ENCODE assay signal across 21 cellular contexts in the genomic region with DNA sequence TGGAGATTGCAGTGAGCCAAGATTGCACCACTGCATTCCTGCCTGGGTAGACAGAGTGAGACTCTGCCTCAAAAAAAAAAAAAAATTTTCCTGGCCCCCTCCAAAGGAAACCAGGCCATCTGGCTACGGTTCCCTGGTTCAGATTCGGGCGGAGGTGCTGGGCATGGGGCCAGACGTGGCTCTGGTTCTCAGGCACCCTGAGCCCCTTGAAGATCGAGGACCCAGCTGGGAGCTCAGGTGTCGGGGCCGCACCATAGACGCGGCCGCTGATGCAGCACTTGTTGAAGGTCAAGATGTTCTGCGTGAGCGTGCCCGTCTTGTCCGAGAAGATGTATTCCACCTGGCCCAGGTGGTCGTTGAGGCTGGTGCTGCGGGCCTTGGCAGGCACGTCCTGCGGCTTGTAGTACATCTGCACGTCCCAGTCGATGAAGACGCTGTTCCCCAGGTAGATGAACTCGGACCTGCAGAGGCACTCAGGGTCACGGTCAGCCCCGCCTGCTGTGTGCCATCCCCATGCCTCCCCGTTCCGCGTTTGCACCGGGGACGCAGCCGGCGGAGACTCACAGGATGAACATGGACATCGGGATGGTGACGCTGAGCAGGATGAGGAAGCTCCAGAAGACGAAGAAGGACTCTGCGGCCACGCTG. TPM values are rescaled to one million over a fixed set of nuclear protein-coding genes. Genes with fewer than 3 reads are reported as not detected.
"Had no signal": no experiment of that assay in that cellular context is flagged by ENCODE, and none has a peak within 500 bp of the region (broad histone marks: within the 10 kb centered on the region; RNA-seq: fewer than 3 reads in every experiment).

No MANE protein-coding gene starts in this region.

- H3K27me3 ChIP-seq: cardiac muscle cell had no signal

- H2AFZ ChIP-seq: parathyroid adenoma had no signal

- H3K9ac ChIP-seq: parathyroid adenoma had no signal

- DNase-seq: activated CD4-positive, alpha-beta T cell treated with anti-CD3 and anti-CD28 coated beads for 36 hours; activated CD4-positive, alpha-beta T cell treated with anti-CD3 and anti-CD28 coated beads, Interleukin-2, amount 50 U/mL, for 48 hours; activated naive CD8-positive, alpha-beta T cell treated with anti-CD3 and anti-CD28 coated beads for 36 hours; activated T-cell treated with anti-CD3 and anti-CD28 coated beads for 4 hours; amniotic stem cell; dermis blood vessel endothelial cell; effector memory CD4-positive, alpha-beta T cell; heart left ventricle; kidney glomerular epithelial cell; mesendoderm; natural killer cell; sigmoid colon; stimulated activated naive CD4-positive, alpha-beta T cell had no signal

- ATAC-seq: activated CD4-positive, alpha-beta T cell treated with anti-CD3 and anti-CD28 coated beads for 36 hours; gastroesophageal sphincter; heart left ventricle; natural killer cell had no signal

- H3K36me3 Mint-ChIP-seq: activated naive CD8-positive, alpha-beta T cell treated with anti-CD3 and anti-CD28 coated beads for 36 hours; natural killer cell had no signal

- H3K4me3 ChIP-seq: cardiac muscle cell, esophagus muscularis mucosa, gastroesophageal sphincter, heart left ventricle, sigmoid colon had no signal

- H3K4me1 ChIP-seq: parathyroid adenoma had no signal

- H3K36me3 ChIP-seq: cardiac muscle cell, esophagus muscularis mucosa, gastroesophageal sphincter, heart left ventricle, sigmoid colon had no signal

- H3K9me3 ChIP-seq: esophagus muscularis mucosa, gastroesophageal sphincter, heart left ventricle, sigmoid colon had no signal

- H3K4me1 Mint-ChIP-seq: activated naive CD8-positive, alpha-beta T cell treated with anti-CD3 and anti-CD28 coated beads for 36 hours had no signal

- H3K27ac Mint-ChIP-seq: activated CD4-positive, alpha-beta T cell treated with anti-CD3 and anti-CD28 coated beads for 36 hours; activated naive CD8-positive, alpha-beta T cell treated with anti-CD3 and anti-CD28 coated beads for 36 hours; natural killer cell; T-helper 2 cell treated with Interferon-gamma antibody and Interleukin-4, amounts not matched to agents 5 μg/mL and 100 μg/mL, for 36 hours had no signal

- H3K4me3 Mint-ChIP-seq: activated CD4-positive, alpha-beta T cell treated with anti-CD3 and anti-CD28 coated beads for 36 hours; activated naive CD8-positive, alpha-beta T cell treated with anti-CD3 and anti-CD28 coated beads for 36 hours; natural killer cell; T-helper 2 cell treated with Interferon-gamma antibody and Interleukin-4, amounts not matched to agents 5 μg/mL and 100 μg/mL, for 36 hours had no signal

- H3K9me3 Mint-ChIP-seq: activated naive CD8-positive, alpha-beta T cell treated with anti-CD3 and anti-CD28 coated beads for 36 hours; natural killer cell; T-helper 2 cell treated with Interferon-gamma antibody and Interleukin-4, amounts not matched to agents 5 μg/mL and 100 μg/mL, for 36 hours had no signal

- H3K27ac ChIP-seq: cardiac muscle cell, esophagus muscularis mucosa, gastroesophageal sphincter, heart left ventricle, parathyroid adenoma, sigmoid colon had no signal

- H3K79me2 ChIP-seq: parathyroid adenoma had no signal

RNA-seq across cellular contexts. Expression of a gene that starts 46.5 kb away (rescaled TPM):
- total RNA-seq: activated CD4-positive, alpha-beta T cell treated with anti-CD3 and anti-CD28 coated beads for 36 hours; activated naive CD8-positive, alpha-beta T cell treated with anti-CD3 and anti-CD28 coated beads for 36 hours; cardiac muscle cell; dermis blood vessel endothelial cell; endothelial cell of umbilical vein; esophagus muscularis mucosa; heart left ventricle; liver; natural killer cell; sigmoid colon; ureter had no signal
